22 cellular contexts compared by ENCODE assay signal in genomic region chr16:84979516-84979915, GRCh38. TPM values are rescaled to one million over a fixed set of nuclear protein-coding genes. Genes with fewer than 3 reads are reported as not detected.
DNase-seq lines count a peak whose midpoint lies in the region; FAIRE-seq and TF ChIP-seq lines count a peak whose summit lies in the region.
"Had no signal": no experiment of that assay in that cellular context is flagged by ENCODE, and none has a peak within 500 bp of the region (broad histone marks: within the 10 kb centered on the region; RNA-seq: fewer than 3 reads in every experiment).

No MANE protein-coding gene starts in this region.

- no peak overlapping the region for H3K4ac ChIP-seq in neuronal stem cell (ENCODE audit: low read length)

- no peak overlapping the region for H2BK5ac ChIP-seq in neuronal stem cell (ENCODE audit: low read length)

- no peak overlapping the region for H3K23ac ChIP-seq in neuronal stem cell (ENCODE audit: low read depth, low read length, poor library complexity)

- H3K4me1 ChIP-seq in neuronal stem cell (ENCODE audit: control insufficient read depth in 2 of 2, insufficient read depth in 1 of 2, low read depth in 1 of 2, low read length in 2 of 2) = peaks cover 0 to under 1% of the 10 kb centered on the region in 2 donors

- DNase-seq in EL (peak; percentile 57), HFFc6 (no peak), bronchial epithelial cell (ENCODE audit: low read depth) (peak; percentile 73), iris pigment epithelial cell (ENCODE audit: low read depth) (peak; percentile 31), NCI-H748 treated with DMSO at 0.1 percent for 48 hours (lab: John Stamatoyannopoulos, UW) (no peak), neuronal stem cell (ENCODE audit: low spot score) (no peak), COLO668 (lab: John Stamatoyannopoulos, UW; ENCODE audit: unreplicated experiment) (no peak), NCI-H510A treated with DMSO at 0.1 percent for 48 hours (lab: John Stamatoyannopoulos, UW) (no peak)
- DNase-seq: CD8-positive, alpha-beta memory T cell; DND-41; GDM1; Kasumi-1; NCI-H1092 treated with DMSO at 0.1 percent for 48 hours; NCI-H146; NCI-H2081; NCI-H2171 treated with DMSO at 0.1 percent for 48 hours; NCI-H446 treated with DMSO at 0.1 percent for 48 hours; NK-92 treated with Interleukin-12 subunit alpha and Interleukin-12 subunit beta, amount 100 ng/mL, for 24 hours; SHP77 treated with DMSO at 0.1 percent for 48 hours; SK-N-SH had no signal

- H2BK120ac ChIP-seq in neuronal stem cell (ENCODE audit: low read depth, low read length) = no peak overlapping the region

- peaks cover 4% of the 10 kb centered on the region for H3K27me3 Mint-ChIP-seq in HFFc6 (ENCODE audit: insufficient read depth)
- H3K27me3 Mint-ChIP-seq: CD8-positive, alpha-beta memory T cell had no signal

- no peak overlapping the region for H4K91ac ChIP-seq in neuronal stem cell (ENCODE audit: low read depth, low read length, poor library complexity)

- no peak for FAIRE-seq in bronchial epithelial cell (lab: Jason Lieb, UNC)
- FAIRE-seq: RCC 7860 had no signal

- H3K36me3 Mint-ChIP-seq in HFFc6 (ENCODE audit: low read depth) = peaks cover 62% of the 10 kb centered on the region

- no peak overlapping the region for H4K8ac ChIP-seq in neuronal stem cell (ENCODE audit: low read depth, low read length)

- H3K4me2 ChIP-seq in neuronal stem cell (ENCODE audit: insufficient read depth, low read length, poor library complexity, severe bottlenecking) = no peak overlapping the region
- H3K4me2 ChIP-seq: BLaER1 treated with 17β-estradiol and CSF1 and Interleukin-3, amounts not matched to agents 10 nM and 100 nM; SK-N-SH had no signal

- H3K36me3 ChIP-seq in bronchial epithelial cell (ENCODE audit: control insufficient read depth, insufficient read depth, low read length) (peaks cover 39% of the 10 kb centered on the region), neuronal stem cell (replicated peaks in 1 of 2; ENCODE audit: control insufficient read depth in 2 of 2, insufficient read depth in 2 of 2, low read length in 2 of 2) (peaks cover 30 to 81% of the 10 kb centered on the region in 2 donors)

- H2BK15ac ChIP-seq in neuronal stem cell (ENCODE audit: low read length) = no peak overlapping the region

- no peaks in the 10 kb centered on the region for H3K9me3 Mint-ChIP-seq in HFFc6
- H3K9me3 Mint-ChIP-seq: CD8-positive, alpha-beta memory T cell had no signal

- no peak overlapping the region for H3K27ac ChIP-seq in neuronal stem cell (replicated peaks; ENCODE audit: low read length)
- H3K27ac ChIP-seq: BLaER1 treated with 17β-estradiol and CSF1 and Interleukin-3, amounts not matched to agents 10 nM and 100 nM had no signal

- H3K27me3 ChIP-seq in bronchial epithelial cell (ENCODE audit: control insufficient read depth, insufficient read depth, low read length) (no peaks in the 10 kb centered on the region), neuronal stem cell (ENCODE audit: control insufficient read depth in 3 of 3, insufficient read depth in 3 of 3, low read depth in 1 of 3, low read length in 3 of 3) (no peaks in the 10 kb centered on the region)
- H3K27me3 ChIP-seq: BLaER1 treated with 17β-estradiol and CSF1 and Interleukin-3, amounts not matched to agents 10 nM and 100 nM had no signal

- H3K79me1 ChIP-seq in neuronal stem cell (ENCODE audit: low read depth, low read length) = peaks cover 7% of the 10 kb centered on the region

- no peak overlapping the region for H2BK12ac ChIP-seq in neuronal stem cell (ENCODE audit: low read length)

- no peak overlapping the region for H2AFZ ChIP-seq in neuronal stem cell (ENCODE audit: low read length)

- H3K4me3 ChIP-seq in bronchial epithelial cell (ENCODE audit: low read depth, low read length) (no peak overlapping the region), neuronal stem cell (ENCODE audit: low read length in 2 of 2) (no peak overlapping the region)
- H3K4me3 ChIP-seq: BLaER1 treated with 17β-estradiol and CSF1 and Interleukin-3, amounts not matched to agents 10 nM and 100 nM had no signal

- no peak overlapping the region for H2AK5ac ChIP-seq in neuronal stem cell (ENCODE audit: low read depth, low read length)

- no peak overlapping the region for H3K14ac ChIP-seq in neuronal stem cell (ENCODE audit: low read length)

- peak overlapping the region; percentile 34; the same call in 1 of the 2 replicates for H3K4me3 Mint-ChIP-seq in HFFc6
- H3K4me3 Mint-ChIP-seq: CD8-positive, alpha-beta memory T cell had no signal

- H3K9ac ChIP-seq in neuronal stem cell (ENCODE audit: low read depth, low read length, poor library complexity) = no peak overlapping the region
- H3K9ac ChIP-seq: BLaER1 treated with 17β-estradiol and CSF1 and Interleukin-3, amounts not matched to agents 10 nM and 100 nM; SK-N-SH had no signal

- peaks cover 54% of the 10 kb centered on the region for H3K4me1 Mint-ChIP-seq in HFFc6 (ENCODE audit: low read depth)

- peak overlapping the region; percentile 50 for H3K27ac Mint-ChIP-seq in HFFc6

- no peak overlapping the region for H3K18ac ChIP-seq in neuronal stem cell (ENCODE audit: low read length)

- no peaks in the 10 kb centered on the region for H3K9me3 ChIP-seq in neuronal stem cell (replicated peaks in 1 of 2; ENCODE audit: control insufficient read depth in 2 of 2, insufficient read depth in 1 of 2, low read depth in 1 of 2, low read length in 2 of 2)
- H3K9me3 ChIP-seq: BLaER1 treated with 17β-estradiol and CSF1 and Interleukin-3, amounts not matched to agents 10 nM and 100 nM; SK-N-SH had no signal

- no CpG with 5 or more reads among the region's 4 CpGs for WGBS in neuronal stem cell (ENCODE audit: extremely low coverage in 2 of 2, insufficient read length in 2 of 2, insufficient replicate concordance in 1 of 2), 2 donors

- TF ChIP-seq CTCF in HFFc6 (IDR thresholded peaks at IDR 0.05) (no peak), bronchial epithelial cell (IDR thresholded peaks at IDR 0.05; ENCODE audit: insufficient read depth, low read length, severe bottlenecking) (no peak)

RNA-seq across cellular contexts. Expression of gene ZDHHC7, which starts 31.8 kb away (rescaled TPM):
- total RNA-seq in HFFc6 (2021; fragmentation: NEBNext Ultra II Directional; extraction: Animal tissue kit (Norgen Biotek cat#: 25700)) = 10 to 100 TPM; 73.9 to 90.4 (median 78.1) TPM
- 59.1 and 68.7 TPM in 2 replicates for total RNA-seq in bronchial epithelial cell
- polyA plus RNA-seq in neuronal stem cell (2013, experiment 1 of 2) = 32.5 TPM
- polyA plus RNA-seq in neuronal stem cell (2013, experiment 2 of 2) = 32.9 TPM

RNA-seq across cellular contexts. Expression of gene KIAA0513, which starts 48.1 kb away (rescaled TPM):
- total RNA-seq in HFFc6 (2021; fragmentation: NEBNext Ultra II Directional; extraction: Animal tissue kit (Norgen Biotek cat#: 25700)) = 10 to 100 TPM; 12.5 to 15.4 (median 13.8) TPM
- 7.1 and 9.3 TPM in 2 replicates for total RNA-seq in bronchial epithelial cell
- polyA plus RNA-seq in neuronal stem cell (2013, experiment 1 of 2) = 4.4 TPM
- polyA plus RNA-seq in neuronal stem cell (2013, experiment 2 of 2) = 5.5 TPM

Comparison
In these comparisons a context has a peak if more than half of its experiments do, and no peak if none do; other contexts are left out.
1. DNase-seq: peak in EL (single experiment), bronchial epithelial cell (single experiment) and iris pigment epithelial cell (single experiment); none in HFFc6 (single experiment), NCI-H748 treated with DMSO at 0.1 percent for 48 hours (single experiment), neuronal stem cell (single experiment), COLO668 (single experiment) and NCI-H510A treated with DMSO at 0.1 percent for 48 hours (single experiment).